In genomic region chr11:69702239-69702668, GRCh38 we compare ENCODE assay signal across 1 cellular context.
A peak's percentile ranks its signal among the peaks of the same experiment; 100 is the strongest.
TF ChIP-seq lines count a peak whose summit lies in the region.

No MANE protein-coding gene starts in this region.

TF ChIP-seq in WTC11, 78 proteins besides CTCF, POLR2A, EP300 and RAD21 (continued from another document):
- TF ChIP-seq PREB (CRISPR knock-in tag; IDR thresholded peaks at IDR 0.05; ENCODE audit: borderline replicate concordance) (no peak), NFE2L1 (CRISPR knock-in tag; IDR thresholded peaks at IDR 0.05) (no peak), MLX (CRISPR knock-in tag; IDR thresholded peaks at IDR 0.05) (no peak), ETV6 (CRISPR knock-in tag; IDR thresholded peaks at IDR 0.05) (peak; percentile 26), TEAD1 (CRISPR knock-in tag; IDR thresholded peaks at IDR 0.05) (peak; percentile 15; the same call in 1 of the 2 replicates), ZNF138 (CRISPR knock-in tag; conservative IDR thresholded peaks at IDR 0.05) (no peak), HMGXB4 (CRISPR knock-in tag; IDR thresholded peaks at IDR 0.05) (0 out of 2 replicates have a peak, but pooled peaks have one; percentile 11), RORB (CRISPR knock-in tag; IDR thresholded peaks at IDR 0.05) (no peak), GABPB1 (CRISPR knock-in tag; IDR thresholded peaks at IDR 0.05) (0 out of 2 replicates have a peak, but pooled peaks have one; percentile 34), ZNF396 (CRISPR knock-in tag; IDR thresholded peaks at IDR 0.05; ENCODE audit: borderline replicate concordance) (no peak), NFYB (CRISPR knock-in tag; conservative IDR thresholded peaks at IDR 0.05; ENCODE audit: low read depth) (no peak)
